ENCODE assay signal across 17 cellular contexts in the genomic region with DNA sequence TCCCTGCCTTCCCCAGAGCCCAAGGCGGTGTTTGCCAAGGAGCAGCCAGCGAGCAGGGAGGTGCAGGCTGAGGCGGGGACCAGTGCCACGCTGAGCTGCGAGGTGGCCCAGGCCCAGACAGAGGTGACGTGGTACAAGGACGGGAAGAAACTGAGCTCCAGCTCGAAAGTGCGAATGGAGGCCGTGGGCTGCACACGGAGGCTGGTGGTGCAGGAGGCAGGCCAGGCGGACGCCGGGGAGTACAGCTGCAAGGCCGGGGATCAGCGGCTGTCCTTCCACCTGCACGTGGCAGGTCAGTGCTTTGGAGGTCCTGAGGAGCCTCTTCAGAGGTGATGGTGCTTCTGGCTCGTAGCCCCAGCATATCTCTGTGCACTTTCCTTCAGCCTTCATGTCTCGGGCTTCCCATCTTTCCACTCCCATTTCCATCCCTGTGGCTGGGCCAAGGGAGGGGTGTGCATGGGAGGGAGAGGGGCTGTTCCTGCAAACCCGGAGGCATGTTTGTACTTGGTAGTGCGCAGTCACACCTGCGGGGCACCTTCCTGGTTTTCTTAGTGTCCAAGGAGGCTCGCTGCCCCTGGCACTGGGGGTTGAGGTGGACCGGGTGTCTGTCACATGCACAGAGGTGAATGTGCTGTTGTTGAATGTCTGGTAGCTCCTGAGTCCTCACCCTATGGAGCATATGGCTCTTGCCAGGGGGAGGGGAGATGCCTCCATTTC.
"Had no signal": no experiment of that assay in that cellular context is flagged by ENCODE, and none has a peak within 500 bp of the region (broad histone marks: within the 10 kb centered on the region; RNA-seq: fewer than 3 reads in every experiment).

No MANE protein-coding gene starts in this region.

- H3K27me3 Mint-ChIP-seq: central memory CD8-positive, alpha-beta T cell; stimulated activated naive B cell treated with anti-CD40 and anti-IgM and Interleukin-4, amounts not matched to agents 10 μg/mL and 1 μg/mL and 100 μg/mL, for 72 hours; stimulated activated naive CD8-positive, alpha-beta T cell treated with anti-CD3 and anti-CD28 coated beads, Interleukin-15, amount 100 ng/mL, for 72 hours had no signal

- H3K4me2 ChIP-seq: hepatocyte, neural progenitor cell had no signal

- H3K4me1 ChIP-seq: neural progenitor cell, transverse colon had no signal

- H3K27ac ChIP-seq: hepatocyte, neural progenitor cell, skin epidermis, thoracic aorta, transverse colon had no signal

- H3K4me3 Mint-ChIP-seq: central memory CD8-positive, alpha-beta T cell; natural killer cell; neural progenitor cell; stimulated activated naive B cell treated with anti-CD40 and anti-IgM and Interleukin-4, amounts not matched to agents 10 μg/mL and 1 μg/mL and 100 μg/mL, for 72 hours; stimulated activated naive CD8-positive, alpha-beta T cell treated with anti-CD3 and anti-CD28 coated beads, Interleukin-15, amount 100 ng/mL, for 72 hours had no signal

- ATAC-seq: esophagus mucosa; mucosa of descending colon; sciatic nerve; stimulated activated naive B cell treated with anti-CD40 and anti-IgM and Interleukin-4, amounts not matched to agents 10 μg/mL and 1 μg/mL and 100 μg/mL, for 72 hours; stimulated activated naive CD8-positive, alpha-beta T cell treated with anti-CD3 and anti-CD28 coated beads, Interleukin-15, amount 100 ng/mL, for 72 hours had no signal

- H3K9me3 ChIP-seq: thoracic aorta had no signal

- FAIRE-seq: endometrium had no signal

- H3K4me1 Mint-ChIP-seq: central memory CD8-positive, alpha-beta T cell; natural killer cell; neural progenitor cell; stimulated activated naive B cell treated with anti-CD40 and anti-IgM and Interleukin-4, amounts not matched to agents 10 μg/mL and 1 μg/mL and 100 μg/mL, for 72 hours; stimulated activated naive CD8-positive, alpha-beta T cell treated with anti-CD3 and anti-CD28 coated beads, Interleukin-15, amount 100 ng/mL, for 72 hours had no signal

- H3K36me3 ChIP-seq: neural progenitor cell, thoracic aorta, transverse colon had no signal

- H3K4me3 ChIP-seq: hepatocyte, mucosa of descending colon, neural progenitor cell, skin epidermis, thoracic aorta, transverse colon had no signal

- H2AFZ ChIP-seq: hepatocyte, neural progenitor cell had no signal

- H3K9ac ChIP-seq: neural progenitor cell had no signal

- DNase-seq: effector memory CD4-positive, alpha-beta T cell; mucosa of descending colon; natural killer cell; occipital lobe; stimulated activated CD4-positive, alpha-beta T cell treated with anti-CD3 and anti-CD28 coated beads, Interleukin-2, amount 100 ng/mL, for 24 hours; stimulated activated CD4-positive, alpha-beta T cell treated with anti-CD3 and anti-CD28 coated beads, Interleukin-4, amount 100 ng/mL, for 4 hours; stimulated activated naive B cell treated with anti-CD40 and anti-IgM and Interleukin-4, amounts not matched to agents 10 μg/mL and 1 μg/mL and 100 μg/mL, for 72 hours; stimulated activated naive CD8-positive, alpha-beta T cell treated with anti-CD3 and anti-CD28 coated beads, Interleukin-15, amount 100 ng/mL, for 72 hours; transverse colon had no signal

- H3K27me3 ChIP-seq: hepatocyte, neural progenitor cell, transverse colon had no signal

- H3K27ac Mint-ChIP-seq: natural killer cell; neural progenitor cell; stimulated activated naive B cell treated with anti-CD40 and anti-IgM and Interleukin-4, amounts not matched to agents 10 μg/mL and 1 μg/mL and 100 μg/mL, for 72 hours had no signal

- H3K9me3 Mint-ChIP-seq: central memory CD8-positive, alpha-beta T cell; natural killer cell; stimulated activated naive CD8-positive, alpha-beta T cell treated with anti-CD3 and anti-CD28 coated beads, Interleukin-15, amount 100 ng/mL, for 72 hours had no signal

- H3K36me3 Mint-ChIP-seq: natural killer cell had no signal

- H3K79me2 ChIP-seq: hepatocyte had no signal
